ENCODE assay signal across 8 cellular contexts in the genomic region with DNA sequence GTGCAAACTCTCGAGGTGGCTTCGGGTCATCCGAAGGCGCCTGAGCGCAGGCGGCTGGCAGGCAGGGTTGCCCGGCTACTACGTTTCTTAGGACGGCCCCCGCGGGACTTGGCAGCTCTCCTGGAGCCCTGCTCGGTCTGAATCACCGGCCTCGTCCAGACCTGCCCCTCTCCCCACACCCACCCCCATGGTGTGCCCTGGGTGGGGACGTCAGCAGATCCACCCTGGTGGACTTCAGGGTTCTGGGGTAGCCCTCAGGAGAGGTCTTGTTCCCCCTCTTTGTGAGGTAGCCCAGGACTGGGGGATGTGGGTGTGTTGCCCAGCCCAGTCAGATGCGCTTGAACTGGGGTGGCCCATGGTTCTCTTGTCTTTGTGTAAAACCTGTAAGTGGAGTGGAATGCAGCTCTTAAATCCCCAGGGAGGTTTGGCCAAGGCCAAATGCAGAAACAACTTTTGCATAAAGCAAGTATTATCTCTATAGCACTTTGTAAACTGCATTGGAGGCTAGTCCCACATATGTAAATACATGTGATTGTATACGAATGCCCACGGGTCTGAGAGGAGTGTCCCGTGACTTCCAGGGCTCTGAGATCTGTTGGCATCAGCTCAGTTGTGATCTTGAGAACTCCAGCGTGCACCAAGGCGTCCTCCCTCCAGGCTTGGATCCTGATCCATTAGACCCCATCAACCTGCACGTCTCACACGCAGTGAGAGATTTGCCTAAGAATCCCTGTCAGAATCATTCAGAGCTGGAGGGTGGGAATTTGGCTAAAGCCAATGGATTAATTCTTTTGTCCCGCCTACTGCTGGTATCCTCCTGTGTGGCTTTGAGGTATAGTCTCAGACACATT. TPM values are rescaled to one million over a fixed set of nuclear protein-coding genes. Genes with fewer than 3 reads are reported as not detected.
DNase-seq lines count a peak whose midpoint lies in the region; ATAC-seq and TF ChIP-seq lines count a peak whose summit lies in the region.

No MANE protein-coding gene starts in this region.

- 29 to 74% (median 53%) methylated on average over 4 to 24 of the region's 24 CpGs for WGBS in adrenal gland, 4 donors
- WGBS in right cardiac atrium: 30% methylated on average over 24 of the region's 24 CpGs

- H3K27me3 Mint-ChIP-seq in HFFc6 (ENCODE audit: insufficient read depth): no peaks in the 10 kb centered on the region; the same call in none of the 2 replicates

- H3K9me3 ChIP-seq in adrenal gland (replicated peaks in 1 of 3) (no peaks in the 10 kb centered on the region), right cardiac atrium (ENCODE audit: control insufficient read depth, low read length) (no peaks in the 10 kb centered on the region)

- no peak overlapping the region for H3K9ac ChIP-seq in rectal smooth muscle tissue (ENCODE audit: low read length)

- DNase-seq in AG20443 (ENCODE audit: low spot score) (peak; percentile 88), HFFc6 (peak; percentile 73), adrenal gland (peak; percentile 82 to 91 (median 85)), right cardiac atrium (peak; percentile 66 to 82 (median 79)), NCI-H748 (lab: John Stamatoyannopoulos, UW; ENCODE audit: unreplicated experiment) (no peak), NCI-H187 treated with DMSO at 0.1 percent for 48 hours (lab: John Stamatoyannopoulos, UW) (no peak)

- no peak for TF ChIP-seq POLR2A in adrenal gland (IDR thresholded peaks at IDR 0.05)

- peak overlapping the region; percentile 86 for H3K27ac Mint-ChIP-seq in HFFc6

- H3K36me3 ChIP-seq in adrenal gland (replicated peaks in 1 of 2): no peaks in the 10 kb centered on the region
- no peaks in the 10 kb centered on the region for H3K36me3 ChIP-seq in rectal smooth muscle tissue (ENCODE audit: control insufficient read depth, insufficient read depth, low read length)

- TF ChIP-seq CTCF in HFFc6 (IDR thresholded peaks at IDR 0.05): no peak
- no peak for TF ChIP-seq CTCF in adrenal gland (IDR thresholded peaks at IDR 0.05)

- H3K27ac ChIP-seq in adrenal gland (peak overlapping the region in 3 of 5 donors; percentile 24 to 95 (median 88)), right cardiac atrium (ENCODE audit: low read length) (no peak overlapping the region), rectal smooth muscle tissue (ENCODE audit: low read depth, low read length) (no peak overlapping the region)

- no peaks in the 10 kb centered on the region for H3K36me3 Mint-ChIP-seq in HFFc6 (ENCODE audit: low read depth)

- peak overlapping the region; percentile 98 for H3K4me3 Mint-ChIP-seq in HFFc6

- H3K27me3 ChIP-seq in adrenal gland (no peaks in the 10 kb centered on the region), right cardiac atrium (ENCODE audit: control insufficient read depth, insufficient read depth) (no peaks in the 10 kb centered on the region), rectal smooth muscle tissue (ENCODE audit: control insufficient read depth, insufficient read depth, low read length) (peaks cover 4% of the 10 kb centered on the region)

- no peaks in the 10 kb centered on the region for H3K9me3 Mint-ChIP-seq in HFFc6

- peaks cover 37% of the 10 kb centered on the region for H3K4me1 Mint-ChIP-seq in HFFc6 (ENCODE audit: low read depth)

- peak in 1 of 2 donors; percentile 20 for ATAC-seq in right cardiac atrium
- ATAC-seq in GM19455 (IDR thresholded peaks at IDR 0.05; ENCODE audit: unreplicated experiment): no peak

- H3K4me1 ChIP-seq in adrenal gland (replicated peaks in 1 of 2): peaks cover 20 to 21% of the 10 kb centered on the region in 2 donors
- H3K4me1 ChIP-seq in right cardiac atrium (ENCODE audit: control insufficient read depth, insufficient read depth, low read length): peaks cover 9% of the 10 kb centered on the region
- peaks cover 16% of the 10 kb centered on the region for H3K4me1 ChIP-seq in rectal smooth muscle tissue (ENCODE audit: control insufficient read depth, insufficient read depth, low read length)

- H3K4me3 ChIP-seq in adrenal gland (peak overlapping the region in 3 of 4 donors; percentile 35 to 82 (median 65)), right cardiac atrium (ENCODE audit: low read length) (peak overlapping the region; percentile 63), rectal smooth muscle tissue (ENCODE audit: low read length) (peak overlapping the region; percentile 85)

- intact Hi-C loops in adrenal gland (cut with DNase I): loop anchor here (5.0 kb wide), 1 partner anchor 198 kb away; no protein-coding TSS in a partner anchor
- intact Hi-C loops in right cardiac atrium (cut with DNase I): loop anchor here in 2 of 4 donors (5.0 to 10.0 kb wide), 4 partner anchors 42 to 198 kb away; no protein-coding TSS in a partner anchor

RNA-seq across cellular contexts. Expression of a gene that starts 1.8 kb away (rescaled TPM):
- total RNA-seq in HFFc6 (2021; fragmentation: NEBNext Ultra II Directional; extraction: Animal tissue kit (Norgen Biotek cat#: 25700)): 10 to 100 TPM; 25.4 to 34.6 (median 28.7) TPM
- total RNA-seq in adrenal gland: 10 to 100 TPM; 14.9 to 72.4 (median 37.0) TPM
- polyA plus RNA-seq in adrenal gland: 10 to 100 TPM in 2 of 3 donors, 1 to 10 TPM in 1; 8.4 to 20.8 (median 13.1) TPM
- total RNA-seq in right cardiac atrium: 10 to 100 TPM; 10.5 to 15.1 (median 11.7) TPM
- 11.2 TPM for polyA plus RNA-seq in right cardiac atrium

Comparison
In these comparisons a context has a peak if more than half of its experiments do, and no peak if none do; other contexts are left out.
1. DNase-seq: peak in AG20443 (single experiment), HFFc6 (single experiment), adrenal gland (7 of 7) and right cardiac atrium (3 of 3); none in NCI-H748 (single experiment) and NCI-H187 treated with DMSO at 0.1 percent for 48 hours (single experiment).
2. H3K27ac ChIP-seq: peak in adrenal gland (3 of 5); none in right cardiac atrium (single experiment) and rectal smooth muscle tissue (single experiment).
3. Peak in every context shown above with its lines, with median percentiles within 50 percentile points of each other: H3K4me3 ChIP-seq.